Comparison of ENCODE assay signal across 16 cellular contexts in genomic region chr5:121399879-121400278, GRCh38.
DNase-seq lines count a peak whose midpoint lies in the region; ATAC-seq and TF ChIP-seq lines count a peak whose summit lies in the region.
"Had no signal": no experiment of that assay in that cellular context is flagged by ENCODE, and none has a peak within 500 bp of the region (broad histone marks: within the 10 kb centered on the region; RNA-seq: fewer than 3 reads in every experiment).

No MANE protein-coding gene starts in this region.

- H3K27me3 ChIP-seq in gastrocnemius medialis: no peaks in the 10 kb centered on the region
- H3K27me3 ChIP-seq: esophagus squamous epithelium, Peyer's patch, spleen had no signal

- no peak for TF ChIP-seq POLR2A in gastrocnemius medialis (IDR thresholded peaks at IDR 0.05)

- DNase-seq in omental fat pad (ENCODE audit: low spot score) (no peak), left cardiac atrium (no peak), gastrocnemius medialis (no peak), NK-92 (lab: John Stamatoyannopoulos, UW; ENCODE audit: unreplicated experiment) (no peak)
- DNase-seq: activated CD4-positive, alpha-beta T cell treated with anti-CD3 and anti-CD28 coated beads for 1 hour; activated T-cell treated with anti-CD3 and anti-CD28 coated beads, Interleukin-2, amount 50 U/mL, for 48 hours; amygdala; esophagus squamous epithelium; Peyer's patch; spleen; T-cell had no signal

- H3K27ac ChIP-seq in gastrocnemius medialis: no peak overlapping the region
- H3K27ac ChIP-seq: coronary artery, esophagus squamous epithelium, Peyer's patch, spleen had no signal

- no peak overlapping the region for H3K4me3 ChIP-seq in gastrocnemius medialis
- H3K4me3 ChIP-seq: coronary artery, esophagus squamous epithelium, lung, Peyer's patch, spleen had no signal

- intact Hi-C loops in left cardiac atrium (cut with DNase I): no loop called here
- intact Hi-C loops in gastrocnemius medialis (cut with DNase I; ENCODE audit: low total_unique reads): no loop called here

- ATAC-seq in GM19351 (IDR thresholded peaks at IDR 0.05; ENCODE audit: unreplicated experiment) (peak; percentile 92), HG02623 (IDR thresholded peaks at IDR 0.05; ENCODE audit: unreplicated experiment) (peak; percentile 83), HG03196 (IDR thresholded peaks at IDR 0.05; ENCODE audit: unreplicated experiment) (peak; percentile 77), omental fat pad (ENCODE audit: low FRiP score) (no peak), left cardiac atrium (no peak), gastrocnemius medialis (no peak)
- ATAC-seq: T-cell had no signal

- no peak for TF ChIP-seq CTCF in omental fat pad (IDR thresholded peaks at IDR 0.05)
- no peak for TF ChIP-seq CTCF in gastrocnemius medialis (IDR thresholded peaks at IDR 0.05 in 4 of 5, conservative IDR thresholded peaks at IDR 0.05 in 1 of 5)

- no peaks in the 10 kb centered on the region for H3K9me3 ChIP-seq in gastrocnemius medialis
- H3K9me3 ChIP-seq: esophagus squamous epithelium, Peyer's patch had no signal

- in situ Hi-C loops in gastrocnemius medialis (cut with MboI; ENCODE audit: low sequenced_read_pairs in 4 of 4): no loop called here

- H3K4me1 ChIP-seq in gastrocnemius medialis: no peaks in the 10 kb centered on the region
- H3K4me1 ChIP-seq: esophagus squamous epithelium, Peyer's patch, spleen had no signal

- no peaks in the 10 kb centered on the region for H3K36me3 ChIP-seq in gastrocnemius medialis
- H3K36me3 ChIP-seq: esophagus squamous epithelium, Peyer's patch, spleen had no signal

Comparison
In these comparisons a context has a peak if more than half of its experiments do, and no peak if none do; other contexts are left out.
1. ATAC-seq: peak in GM19351 (single experiment), HG02623 (single experiment) and HG03196 (single experiment); none in omental fat pad (single experiment), left cardiac atrium (0 of 2) and gastrocnemius medialis (0 of 2).